In genomic region chr6:149335924-149336323, GRCh38 we compare ENCODE assay signal across 1 cellular context.
A peak's percentile ranks its signal among the peaks of the same experiment; 100 is the strongest.
TF ChIP-seq lines count a peak whose summit lies in the region.

No MANE protein-coding gene starts in this region.

TF ChIP-seq in HEK293, 187 proteins besides CTCF, POLR2A, EP300 and RAD21 (continued from another document):
- TF ChIP-seq ZBTB10 (tag by site-specific recombination; IDR thresholded peaks at IDR 0.05): 0 out of 2 replicates have a peak, but pooled peaks have one; percentile 32
- 0 out of 2 replicates have a peak, but pooled peaks have one; percentile 6 for TF ChIP-seq ZXDB (tag by site-specific recombination; IDR thresholded peaks at IDR 0.05)
- no peak for TF ChIP-seq KLF1 (tag by site-specific recombination; IDR thresholded peaks at IDR 0.05)
- peak; percentile 42; the same call in 1 of the 2 replicates for TF ChIP-seq WT1 (tag by site-specific recombination; IDR thresholded peaks at IDR 0.05)
- TF ChIP-seq ZBTB17 (tag by site-specific recombination; IDR thresholded peaks at IDR 0.05): peak; percentile 73; the same call in 1 of the 2 replicates
- TF ChIP-seq ZNF398 (tag by site-specific recombination; IDR thresholded peaks at IDR 0.05): 0 out of 2 replicates have a peak, but pooled peaks have one; percentile 19
- 0 out of 2 replicates have a peak, but pooled peaks have one; percentile 7 for TF ChIP-seq ZNF664 (tag by site-specific recombination; IDR thresholded peaks at IDR 0.05)
- peak; percentile 65; the same call in 1 of the 2 replicates for TF ChIP-seq SP7 (tag by site-specific recombination; IDR thresholded peaks at IDR 0.05)
TF ChIP-seq in HEK293: peak in this region for 18.
